ENCODE assay signal across 20 cellular contexts in the genomic region with DNA sequence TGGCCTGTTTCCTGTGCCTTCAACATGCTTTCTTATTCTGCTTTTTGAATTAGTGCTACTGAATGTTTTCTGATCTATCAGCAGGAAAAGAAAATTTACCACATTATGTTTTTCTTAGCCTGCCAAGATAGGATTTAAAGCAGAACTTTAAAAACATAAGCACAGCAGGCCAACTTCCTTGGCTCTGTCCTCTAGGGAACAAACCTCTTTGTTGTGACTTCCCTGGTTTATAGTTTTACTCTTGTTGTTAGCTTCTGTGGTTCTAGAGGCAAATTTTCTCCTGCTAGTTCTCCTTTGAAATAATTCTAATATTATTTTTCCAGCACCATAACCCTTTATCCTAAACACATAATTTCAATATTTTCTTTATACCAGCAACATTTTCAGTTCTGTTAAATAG.
DNase-seq lines count a peak whose midpoint lies in the region; ATAC-seq, FAIRE-seq and TF ChIP-seq lines count a peak whose summit lies in the region.
"Had no signal": no experiment of that assay in that cellular context is flagged by ENCODE, and none has a peak within 500 bp of the region (broad histone marks: within the 10 kb centered on the region; RNA-seq: fewer than 3 reads in every experiment).

No MANE protein-coding gene starts in this region.

- no peaks in the 10 kb centered on the region for H3K36me3 ChIP-seq in GM23338 (ENCODE audit: insufficient read depth)

- H3K4me1 ChIP-seq in GM23338 (ENCODE audit: insufficient read depth): no peaks in the 10 kb centered on the region
- H3K4me1 ChIP-seq: A549, Caco-2 had no signal

- H3F3A ChIP-seq in GM23338 (replicated peaks; ENCODE audit: low read depth): no peaks in the 10 kb centered on the region

- no peak overlapping the region for H2AFZ ChIP-seq in GM23338
- H2AFZ ChIP-seq: GM23248 had no signal

- H3K4me1 Mint-ChIP-seq in GM23338: peaks cover 17% of the 10 kb centered on the region
- H3K4me1 Mint-ChIP-seq in endothelial cell (ENCODE audit: unreplicated experiment): no peaks in the 10 kb centered on the region
- H3K4me1 Mint-ChIP-seq: CD4-positive, alpha-beta memory T cell had no signal

- DNase-seq in GM23338 (ENCODE audit: low spot score) (no peak), astrocyte of the spinal cord (ENCODE audit: low read depth, low spot score) (peak; percentile 13), smooth muscle cell of the brain vasculature (ENCODE audit: low read depth, low spot score) (peak; percentile 29), GM13976 (ENCODE audit: low spot score) (no peak), SHP77 (lab: John Stamatoyannopoulos, UW) (no peak), endothelial cell (ENCODE audit: low spot score) (no peak)
- DNase-seq: 8988T; C1 segment of cervical spinal cord; Caco-2; CD4-positive, alpha-beta memory T cell; DMS79; EL; GDM1; GM23248; H9 had no signal

- H3K27ac Mint-ChIP-seq in GM23338: no peak overlapping the region
- no peak overlapping the region for H3K27ac Mint-ChIP-seq in endothelial cell (ENCODE audit: unreplicated experiment)
- H3K27ac Mint-ChIP-seq: CD4-positive, alpha-beta memory T cell had no signal

- H3K4me3 Mint-ChIP-seq in GM23338 (no peak overlapping the region), endothelial cell (ENCODE audit: unreplicated experiment) (no peak overlapping the region)
- H3K4me3 Mint-ChIP-seq: CD4-positive, alpha-beta memory T cell; H9 had no signal

- peak; percentile 84 for FAIRE-seq in endometrium (lab: Jason Lieb, UNC)
- FAIRE-seq: A549, GM12878, GM18507 had no signal

- H3K9me3 Mint-ChIP-seq in GM23338 (no peaks in the 10 kb centered on the region), endothelial cell (ENCODE audit: unreplicated experiment) (no peaks in the 10 kb centered on the region)
- H3K9me3 Mint-ChIP-seq: H9 had no signal

- H4K20me1 ChIP-seq in GM23338 (replicated peaks; ENCODE audit: insufficient read depth): no peaks in the 10 kb centered on the region

- H3K4me3 ChIP-seq in GM23338 (no peak overlapping the region), astrocyte of the spinal cord (ENCODE audit: low read depth, low read length) (no peak overlapping the region)
- H3K4me3 ChIP-seq: A549, GM12878, GM23248 had no signal

- no peaks in the 10 kb centered on the region for H3K9me2 ChIP-seq in GM23338 (ENCODE audit: insufficient read depth)

- no peaks in the 10 kb centered on the region for H3K27me3 ChIP-seq in GM23338 (ENCODE audit: insufficient read depth)

- H3K36me3 Mint-ChIP-seq in GM23338 (ENCODE audit: low read depth) (no peaks in the 10 kb centered on the region), endothelial cell (ENCODE audit: low read depth, unreplicated experiment) (no peaks in the 10 kb centered on the region)
- H3K36me3 Mint-ChIP-seq: CD4-positive, alpha-beta memory T cell had no signal

- H3K27me3 Mint-ChIP-seq in GM23338 (ENCODE audit: insufficient read depth, low read depth, poor library complexity) (no peaks in the 10 kb centered on the region), endothelial cell (ENCODE audit: unreplicated experiment) (no peaks in the 10 kb centered on the region)
- H3K27me3 Mint-ChIP-seq: CD4-positive, alpha-beta memory T cell had no signal

- in situ Hi-C loops in astrocyte of the spinal cord (cut with HindIII; ENCODE audit: low sequenced_read_pairs) (no loop called here), GM13976 (cut with MboI; ENCODE audit: low sequenced_read_pairs, unreplicated experiment) (no loop called here)

- no peaks in the 10 kb centered on the region for H3K79me2 ChIP-seq in GM23338 (replicated peaks; ENCODE audit: insufficient read depth)

- H3K4me2 ChIP-seq in GM23338: 0 out of 2 replicates have a peak overlapping the region, but pooled peaks have one; percentile 11
- H3K4me2 ChIP-seq: A549 had no signal

- ATAC-seq in GM23338: no peak
- ATAC-seq: A549, GM12878, HCT116 had no signal

- no peak overlapping the region for H3K27ac ChIP-seq in GM23338 (ENCODE audit: low read depth)
- H3K27ac ChIP-seq: A549, GM23248 had no signal

- TF ChIP-seq CTCF in GM23338 (conservative IDR thresholded peaks at IDR 0.05; ENCODE audit: low read depth in 2 of 2): no peak
- TF ChIP-seq CTCF in astrocyte of the spinal cord (IDR thresholded peaks at IDR 0.05; ENCODE audit: low read depth, low read length): no peak
- TF ChIP-seq CTCF in GM13976 (IDR thresholded peaks at IDR 0.05; ENCODE audit: borderline replicate concordance, control extremely low read depth, extremely low read depth, insufficient read depth, missing control alignments): no peak
- TF ChIP-seq CTCF in endothelial cell (IDR thresholded peaks at IDR 0.05; ENCODE audit: unreplicated experiment): no peak

TF ChIP-seq in GM23338, 12 proteins besides CTCF, POLR2A, EP300 and RAD21:
- TF ChIP-seq EZH2phosphoT487 (IDR thresholded peaks at IDR 0.05; ENCODE audit: unreplicated experiment) (no peak), CREB1 (CRISPR knock-in tag; IDR thresholded peaks at IDR 0.05; ENCODE audit: low read depth) (no peak), ETS1 (IDR thresholded peaks at IDR 0.05) (no peak), EZH2 (IDR thresholded peaks at IDR 0.05; ENCODE audit: low read depth, unreplicated experiment) (no peak)

Comparison
In these comparisons a context has a peak if more than half of its experiments do, and no peak if none do; other contexts are left out.
1. DNase-seq: peak in astrocyte of the spinal cord (single experiment) and smooth muscle cell of the brain vasculature (single experiment); none in GM23338 (single experiment), GM13976 (single experiment), SHP77 (0 of 2) and endothelial cell (single experiment).